Comparison of ENCODE assay signal across 8 cellular contexts in genomic region chr14:35821546-35822411, GRCh38. TPM values are rescaled to one million over a fixed set of nuclear protein-coding genes. Genes with fewer than 3 reads are reported as not detected.
DNase-seq lines count a peak whose midpoint lies in the region; ATAC-seq and TF ChIP-seq lines count a peak whose summit lies in the region.

No MANE protein-coding gene starts in this region.

- no peaks in the 10 kb centered on the region for H3K27me3 ChIP-seq in dorsolateral prefrontal cortex
- H3K27me3 ChIP-seq in psoas muscle (ENCODE audit: insufficient read depth in 3 of 3, low read length in 2 of 3), result no peaks in the 10 kb centered on the region

- H3K4me3 ChIP-seq in dorsolateral prefrontal cortex (no peak overlapping the region), psoas muscle (no peak overlapping the region)

- no peaks in the 10 kb centered on the region for H3K9me3 ChIP-seq in psoas muscle

- no peaks in the 10 kb centered on the region for H3K36me3 ChIP-seq in psoas muscle (ENCODE audit: insufficient read depth in 1 of 2, low read depth in 1 of 2)

- intact Hi-C loops in dorsolateral prefrontal cortex (cut with DNase I) (no loop called here), psoas muscle (cut with DNase I) (loop anchor here in 1 of 2 donors (10.0 kb wide), 1 partner anchor 697 kb away; the partner anchor contains the start of genes PPP2R3C and PRORP)

- DNase-seq in AG20443 (ENCODE audit: low spot score), result peak; percentile 46
- DNase-seq in GM10266 (ENCODE audit: extremely low spot score), result peak; percentile 33
- peak; percentile 28 for DNase-seq in NCI-H460 (ENCODE audit: extremely low read depth, low read depth)
- no peak for DNase-seq in dorsolateral prefrontal cortex
- no peak for DNase-seq in psoas muscle
- DNase-seq in activated CD8-positive, alpha-beta memory T cell treated with anti-CD3 and anti-CD28 coated beads for 24 hours, result no peak
- DNase-seq in activated CD4-positive, alpha-beta T cell treated with anti-CD3 and anti-CD28 coated beads for 48 hours, result no peak

- TF ChIP-seq CTCF in GM10266 (IDR thresholded peaks at IDR 0.05; ENCODE audit: control insufficient read depth, insufficient read depth, low read depth, missing control alignments) (peak; percentile 70), dorsolateral prefrontal cortex (IDR thresholded peaks at IDR 0.05 in 54 of 56, conservative IDR thresholded peaks at IDR 0.05 in 2 of 56; ENCODE audit: low read depth in 1 of 56, partially characterized antibody in 56 of 56) (peak; percentile 31 to 68 (median 57)), psoas muscle (IDR thresholded peaks at IDR 0.05) (peak; percentile 59)

- ATAC-seq in psoas muscle (no peak), GM18502 (IDR thresholded peaks at IDR 0.05; ENCODE audit: poor library complexity, unreplicated experiment) (no peak)

- no peaks in the 10 kb centered on the region for H3K4me1 ChIP-seq in psoas muscle

- 24 to 32% (median 24%) methylated on average over 7 of the region's 7 CpGs for WGBS in psoas muscle, 3 donors

- H3K27ac ChIP-seq in dorsolateral prefrontal cortex, result no peak overlapping the region
- no peak overlapping the region for H3K27ac ChIP-seq in psoas muscle

RNA-seq across cellular contexts. Expression of gene BRMS1L, which starts 4.4 kb away (rescaled TPM):
- 5.4 and 7.7 TPM in 2 replicates for total RNA-seq in NCI-H460 (2014; rRNA removed; shearing (Covaris generic))
- polyA plus RNA-seq in NCI-H460 (2014; cell fraction: nucleus; rRNA removed), result 11.3 and 18.1 TPM in 2 replicates
- total RNA-seq in dorsolateral prefrontal cortex (10 to 100 TPM; 12.3 to 33.5 (median 21.4) TPM), psoas muscle (10 to 100 TPM in 2 of 4 donors, 1 to 10 TPM in 2; 8.3 to 14.2 (median 9.8) TPM)
- 10 to 100 TPM in 1 of 3 donors, 1 to 10 TPM in 2; 5.3 to 15.9 (median 8.5) TPM for polyA plus RNA-seq in psoas muscle

RNA-seq across cellular contexts. Expression of gene RALGAPA1, which starts 12.7 kb away (rescaled TPM):
- 44.7 and 52.8 TPM in 2 replicates for total RNA-seq in NCI-H460 (2014; rRNA removed; shearing (Covaris generic))
- polyA plus RNA-seq in NCI-H460 (2014; cell fraction: nucleus; rRNA removed), result 27.9 and 34.7 TPM in 2 replicates
- total RNA-seq in dorsolateral prefrontal cortex (100 to 1,000 TPM; 121 to 188 (median 151) TPM), psoas muscle (10 to 100 TPM; 28.0 to 40.1 (median 35.2) TPM)
- 10 to 100 TPM in 1 of 3 donors, 1 to 10 TPM in 2; 4.3 to 12.7 (median 8.7) TPM for polyA plus RNA-seq in psoas muscle

Comparison
In these comparisons a context has a peak if more than half of its experiments do, and no peak if none do; other contexts are left out.
1. DNase-seq: peak in AG20443 (single experiment), GM10266 (single experiment) and NCI-H460 (single experiment); none in dorsolateral prefrontal cortex (0 of 10), psoas muscle (0 of 2), activated CD8-positive, alpha-beta memory T cell treated with anti-CD3 and anti-CD28 coated beads for 24 hours (single experiment) and activated CD4-positive, alpha-beta T cell treated with anti-CD3 and anti-CD28 coated beads for 48 hours (single experiment).
2. Peak in every context shown above with its lines, with median percentiles within 50 percentile points of each other: CTCF ChIP-seq.